Comparison of ENCODE assay signal across 19 cellular contexts in the genomic region with DNA sequence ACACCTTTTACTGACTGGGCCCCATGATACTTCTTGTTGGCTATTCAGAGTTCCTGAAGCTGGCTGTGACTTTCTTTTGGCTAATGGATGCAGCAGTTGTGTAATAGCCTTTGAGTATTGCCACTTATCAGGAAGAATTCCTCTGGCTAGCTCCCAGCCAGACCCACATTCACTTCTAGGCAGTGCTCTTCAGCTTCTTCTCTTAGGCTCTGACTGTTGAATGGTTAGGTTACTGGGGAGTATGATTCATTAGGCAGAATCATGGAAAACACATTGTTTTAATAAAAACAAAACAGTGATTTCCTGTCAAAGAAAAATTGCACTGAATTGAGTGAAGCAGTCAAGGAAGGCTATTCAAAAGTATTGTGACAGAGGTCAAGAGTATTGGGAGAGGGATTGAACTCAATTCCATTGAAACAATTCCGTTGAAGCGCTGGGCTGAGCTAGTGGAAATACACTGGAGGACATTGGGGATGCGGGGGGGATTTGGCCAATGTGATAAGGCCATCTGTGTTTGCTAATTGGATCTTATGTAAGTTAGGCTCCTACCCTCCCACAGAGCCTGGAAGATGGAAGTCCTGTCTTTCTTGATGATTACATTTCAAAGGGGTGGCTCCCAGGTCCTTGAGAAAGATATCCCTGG.
DNase-seq lines count a peak whose midpoint lies in the region; ATAC-seq and TF ChIP-seq lines count a peak whose summit lies in the region.
"Had no signal": no experiment of that assay in that cellular context is flagged by ENCODE, and none has a peak within 500 bp of the region (broad histone marks: within the 10 kb centered on the region; RNA-seq: fewer than 3 reads in every experiment).

No MANE protein-coding gene starts in this region.

- H3K79me1 ChIP-seq in neuronal stem cell (ENCODE audit: low read depth, low read length) = no peaks in the 10 kb centered on the region

- H3K36me3 ChIP-seq in lower lobe of right lung (no peaks in the 10 kb centered on the region), aorta (ENCODE audit: control insufficient read depth in 1 of 2, insufficient read depth in 2 of 2, low read length in 1 of 2) (no peaks in the 10 kb centered on the region), neuronal stem cell (replicated peaks in 1 of 2; ENCODE audit: control insufficient read depth in 2 of 2, insufficient read depth in 2 of 2, low read length in 2 of 2) (no peaks in the 10 kb centered on the region)
- H3K36me3 ChIP-seq: right lobe of liver had no signal

- H3K27ac Mint-ChIP-seq in stimulated activated memory B cell treated with anti-CD40 and anti-IgM and Interleukin-4, amounts not matched to agents 10 μg/mL and 1 μg/mL and 100 μg/mL, for 72 hours = no peak overlapping the region
- H3K27ac Mint-ChIP-seq: CD8-positive, alpha-beta T cell; natural killer cell; stimulated activated effector memory CD8-positive, alpha-beta T cell treated with anti-CD3 and anti-CD28 coated beads, Interleukin-12 subunit alpha, Interleukin-12 subunit beta, amount 100 ng/mL, for 72 hours; T-helper 17 cell had no signal

- no peak overlapping the region for H2BK12ac ChIP-seq in neuronal stem cell (ENCODE audit: low read length)

- H2BK5ac ChIP-seq in neuronal stem cell (ENCODE audit: low read length) = no peak overlapping the region

- no peak overlapping the region for H4K91ac ChIP-seq in neuronal stem cell (ENCODE audit: low read depth, low read length, poor library complexity)

- peaks cover 3% of the 10 kb centered on the region for H3K9me3 Mint-ChIP-seq in stimulated activated memory B cell treated with anti-CD40 and anti-IgM and Interleukin-4, amounts not matched to agents 10 μg/mL and 1 μg/mL and 100 μg/mL, for 72 hours
- H3K9me3 Mint-ChIP-seq: CD8-positive, alpha-beta T cell had no signal

- H3K4me2 ChIP-seq in neuronal stem cell (ENCODE audit: insufficient read depth, low read length, poor library complexity, severe bottlenecking) = no peak overlapping the region
- H3K4me2 ChIP-seq: A549 had no signal

- H3K27me3 ChIP-seq in lower lobe of right lung (ENCODE audit: low read depth) (no peaks in the 10 kb centered on the region), aorta (ENCODE audit: control insufficient read depth in 1 of 2, insufficient read depth in 2 of 2, low read length in 1 of 2) (no peaks in the 10 kb centered on the region), neuronal stem cell (ENCODE audit: control insufficient read depth in 3 of 3, insufficient read depth in 3 of 3, low read depth in 1 of 3, low read length in 3 of 3) (no peaks in the 10 kb centered on the region)
- H3K27me3 ChIP-seq: right lobe of liver had no signal

- peak; percentile 98 for ATAC-seq in Right ventricle myocardium inferior
- peak; percentile 86 for ATAC-seq in lower lobe of right lung
- ATAC-seq in aorta (ENCODE audit: low FRiP score) = peak; percentile 90
- no peak for ATAC-seq in stimulated activated memory B cell treated with anti-CD40 and anti-IgM and Interleukin-4, amounts not matched to agents 10 μg/mL and 1 μg/mL and 100 μg/mL, for 72 hours
- ATAC-seq: A549; CD8-positive, alpha-beta T cell; GM12878; natural killer cell; stimulated activated effector memory CD8-positive, alpha-beta T cell treated with anti-CD3 and anti-CD28 coated beads, Interleukin-12 subunit alpha, Interleukin-12 subunit beta, amount 100 ng/mL, for 72 hours; T-helper 17 cell had no signal

- TF ChIP-seq CTCF in fibroblast of mammary gland (conservative IDR thresholded peaks at IDR 0.05; ENCODE audit: control insufficient read depth, insufficient read depth, low read depth, low read length) (no peak), lower lobe of right lung (IDR thresholded peaks at IDR 0.05) (no peak)

- WGBS in aorta, 2 donors = 62 to 77% methylated on average over 3 of the region's 3 CpGs
- WGBS in neuronal stem cell (ENCODE audit: extremely low coverage in 2 of 2, insufficient read length in 2 of 2, insufficient replicate concordance in 1 of 2), 2 donors = no CpG with 5 or more reads among the region's 3 CpGs

- H2BK120ac ChIP-seq in neuronal stem cell (ENCODE audit: low read depth, low read length) = no peak overlapping the region

- intact Hi-C loops in Right ventricle myocardium inferior (cut with DNase I) (no loop called here), cardiac septum (cut with DNase I) (no loop called here), lower lobe of right lung (cut with DNase I) (no loop called here), aorta (cut with DNase I) (no loop called here)

- H3K9me3 ChIP-seq in lower lobe of right lung (no peaks in the 10 kb centered on the region), aorta (ENCODE audit: control insufficient read depth, low read length) (peaks cover 1% of the 10 kb centered on the region), neuronal stem cell (replicated peaks in 1 of 2; ENCODE audit: control insufficient read depth in 2 of 2, insufficient read depth in 1 of 2, low read depth in 1 of 2, low read length in 2 of 2) (no peaks in the 10 kb centered on the region)
- H3K9me3 ChIP-seq: A549, right lobe of liver had no signal

- no peak overlapping the region for H3K4me3 Mint-ChIP-seq in stimulated activated memory B cell treated with anti-CD40 and anti-IgM and Interleukin-4, amounts not matched to agents 10 μg/mL and 1 μg/mL and 100 μg/mL, for 72 hours
- H3K4me3 Mint-ChIP-seq: CD8-positive, alpha-beta T cell; natural killer cell; stimulated activated effector memory CD8-positive, alpha-beta T cell treated with anti-CD3 and anti-CD28 coated beads, Interleukin-12 subunit alpha, Interleukin-12 subunit beta, amount 100 ng/mL, for 72 hours; T-helper 17 cell had no signal

- H3K4me1 Mint-ChIP-seq in stimulated activated memory B cell treated with anti-CD40 and anti-IgM and Interleukin-4, amounts not matched to agents 10 μg/mL and 1 μg/mL and 100 μg/mL, for 72 hours = no peaks in the 10 kb centered on the region
- H3K4me1 Mint-ChIP-seq: natural killer cell; stimulated activated effector memory CD8-positive, alpha-beta T cell treated with anti-CD3 and anti-CD28 coated beads, Interleukin-12 subunit alpha, Interleukin-12 subunit beta, amount 100 ng/mL, for 72 hours; T-helper 17 cell had no signal

- H2AFZ ChIP-seq in neuronal stem cell (ENCODE audit: low read length) = no peak overlapping the region

- no peak overlapping the region for H2BK15ac ChIP-seq in neuronal stem cell (ENCODE audit: low read length)

- H3K27ac ChIP-seq in lower lobe of right lung (no peak overlapping the region), aorta (ENCODE audit: low read depth in 1 of 2, low read length in 2 of 2) (no peak overlapping the region), neuronal stem cell (replicated peaks; ENCODE audit: low read length) (no peak overlapping the region)
- H3K27ac ChIP-seq: A549, right lobe of liver had no signal

- H3K4ac ChIP-seq in neuronal stem cell (ENCODE audit: low read length) = no peak overlapping the region

- no peak overlapping the region for H2AK5ac ChIP-seq in neuronal stem cell (ENCODE audit: low read depth, low read length)

- no peak overlapping the region for H3K18ac ChIP-seq in neuronal stem cell (ENCODE audit: low read length)

- DNase-seq in Right ventricle myocardium inferior (ENCODE audit: missing footprints) (peak; percentile 64), cardiac septum (ENCODE audit: low spot score) (no peak), fibroblast of mammary gland (ENCODE audit: low read depth) (peak; percentile 97), lower lobe of right lung (no peak), aorta (peak in 1 of 2 donors; percentile 60), DMS 273 treated with DMSO at 0.1 percent for 48 hours (lab: John Stamatoyannopoulos, UW) (no peak), neuronal stem cell (ENCODE audit: low spot score) (no peak)
- DNase-seq: CD8-positive, alpha-beta T cell; Karpas-422; natural killer cell; NCI-H187; NCI-H69; right lobe of liver; stimulated activated CD4-positive, alpha-beta T cell treated with anti-CD3 and anti-CD28 coated beads, Interleukin-4, amount 100 ng/mL, for 4 hours; T-helper 17 cell had no signal

- no peak overlapping the region for H3K9ac ChIP-seq in neuronal stem cell (ENCODE audit: low read depth, low read length, poor library complexity)

- no peaks in the 10 kb centered on the region for H3K4me1 ChIP-seq in lower lobe of right lung
- H3K4me1 ChIP-seq in aorta (ENCODE audit: control insufficient read depth in 1 of 2, insufficient read depth in 2 of 2, low read length in 2 of 2) = no peaks in the 10 kb centered on the region
- H3K4me1 ChIP-seq in neuronal stem cell (ENCODE audit: control insufficient read depth in 2 of 2, insufficient read depth in 1 of 2, low read depth in 1 of 2, low read length in 2 of 2) = no peaks in the 10 kb centered on the region
- H3K4me1 ChIP-seq: A549, right lobe of liver had no signal

- H3K4me3 ChIP-seq in fibroblast of mammary gland (ENCODE audit: control insufficient read depth, low read depth, low read length) (no peak overlapping the region), lower lobe of right lung (no peak overlapping the region), aorta (ENCODE audit: low read length in 2 of 2) (no peak overlapping the region), neuronal stem cell (ENCODE audit: low read length in 2 of 2) (no peak overlapping the region)
- H3K4me3 ChIP-seq: A549, GM12878, right lobe of liver had no signal

- H3K23ac ChIP-seq in neuronal stem cell (ENCODE audit: low read depth, low read length, poor library complexity) = no peak overlapping the region

- H3K36me3 Mint-ChIP-seq in stimulated activated memory B cell treated with anti-CD40 and anti-IgM and Interleukin-4, amounts not matched to agents 10 μg/mL and 1 μg/mL and 100 μg/mL, for 72 hours = no peaks in the 10 kb centered on the region
- H3K36me3 Mint-ChIP-seq: CD8-positive, alpha-beta T cell; natural killer cell; stimulated activated effector memory CD8-positive, alpha-beta T cell treated with anti-CD3 and anti-CD28 coated beads, Interleukin-12 subunit alpha, Interleukin-12 subunit beta, amount 100 ng/mL, for 72 hours had no signal

- no peak overlapping the region for H3K14ac ChIP-seq in neuronal stem cell (ENCODE audit: low read length)

- no peaks in the 10 kb centered on the region for H3K27me3 Mint-ChIP-seq in stimulated activated memory B cell treated with anti-CD40 and anti-IgM and Interleukin-4, amounts not matched to agents 10 μg/mL and 1 μg/mL and 100 μg/mL, for 72 hours
- H3K27me3 Mint-ChIP-seq: T-helper 17 cell had no signal

- H4K8ac ChIP-seq in neuronal stem cell (ENCODE audit: low read depth, low read length) = no peak overlapping the region

Comparison
In these comparisons a context has a peak if more than half of its experiments do, and no peak if none do; other contexts are left out.
1. DNase-seq: peak in Right ventricle myocardium inferior (single experiment) and fibroblast of mammary gland (single experiment); none in cardiac septum (single experiment), lower lobe of right lung (single experiment), DMS 273 treated with DMSO at 0.1 percent for 48 hours (single experiment) and neuronal stem cell (single experiment).